Comparison of ENCODE assay signal across 14 cellular contexts in the genomic region with DNA sequence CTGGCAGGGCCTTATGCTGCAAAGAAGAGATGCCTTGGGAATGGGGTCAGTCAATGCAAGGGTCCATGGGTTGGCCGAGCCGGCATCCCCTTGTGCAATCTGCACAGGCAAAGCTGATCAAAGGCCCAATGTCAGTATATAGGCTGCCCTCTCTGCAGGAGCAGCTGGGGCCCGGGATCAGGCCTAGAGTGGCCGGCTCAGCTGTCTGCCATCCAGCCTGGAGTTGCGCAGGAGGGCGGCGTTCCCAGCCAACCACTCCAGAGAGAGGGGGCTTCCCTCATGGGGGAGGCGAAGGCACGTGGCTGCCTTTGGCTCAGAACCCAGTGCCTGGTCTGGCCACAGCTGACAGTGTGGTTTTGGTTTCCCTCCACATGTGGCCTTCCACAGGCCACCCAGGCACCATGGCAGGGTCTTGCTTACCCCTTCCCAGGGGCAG. TPM values are rescaled to one million over a fixed set of nuclear protein-coding genes. Genes with fewer than 3 reads are reported as not detected.
A peak's percentile ranks its signal among the peaks of the same experiment; 100 is the strongest.
DNase-seq lines count a peak whose midpoint lies in the region; ATAC-seq lines count a peak whose summit lies in the region.
"Had no signal": no experiment of that assay in that cellular context is flagged by ENCODE, and none has a peak within 500 bp of the region (broad histone marks: within the 10 kb centered on the region; RNA-seq: fewer than 3 reads in every experiment).

No MANE protein-coding gene starts in this region.

- POLR2A ChIA-PET in T-cell (lab: Charles Lee) = no interaction called here

- H3K4me3 Mint-ChIP-seq in T-cell = peak overlapping the region; percentile 95 to 97 (median 95)
- H3K4me3 Mint-ChIP-seq in immature natural killer cell = peak overlapping the region; percentile 85 to 97 (median 92)
- H3K4me3 Mint-ChIP-seq: mesothelial cell of epicardium had no signal

- CTCF ChIA-PET in T-cell (lab: Charles Lee) = interaction anchor here in 1 of 2 donors (1.6 kb wide), 1 partner anchor 12 kb away, joined by 4 read pairs; no protein-coding TSS in a partner anchor

- H3K27me3 Mint-ChIP-seq in T-cell (no peaks in the 10 kb centered on the region), immature natural killer cell (ENCODE audit: low read depth in 3 of 3) (peaks cover 8 to 17% (median 15%) of the 10 kb centered on the region in 3 donors)

- peaks cover 14% of the 10 kb centered on the region for H3K36me3 Mint-ChIP-seq in T-cell
- peaks cover 16 to 20% (median 17%) of the 10 kb centered on the region in 3 donors for H3K36me3 Mint-ChIP-seq in immature natural killer cell
- H3K36me3 Mint-ChIP-seq: mesothelial cell of epicardium had no signal

- H3K9me3 Mint-ChIP-seq in T-cell (no peaks in the 10 kb centered on the region), immature natural killer cell (no peaks in the 10 kb centered on the region)

- peak; percentile 18 for DNase-seq in activated T-cell treated with anti-CD3 and anti-CD28 coated beads, Interleukin-2, amount 50 U/mL, for 1 hour
- DNase-seq in activated T-cell treated with anti-CD3 and anti-CD28 coated beads, Interleukin-2, amount 50 U/mL, for 48 hours = no peak
- DNase-seq in T-cell (no peak), immature natural killer cell (peak in 2 of 3 donors; percentile 42 to 44), substantia nigra (lab: John Stamatoyannopoulos, UW) (peak in 2 of 49 donors; percentile 33 to 47), NOMO-1 treated with DMSO at 0.1 percent for 48 hours (lab: John Stamatoyannopoulos, UW; ENCODE audit: unreplicated experiment) (no peak), RPMI8226 (no peak)
- DNase-seq: DMS53, NCI-H2171 treated with DMSO at 0.1 percent for 48 hours, T-helper 9 cell had no signal

- peak overlapping the region; percentile 94 to 96 for H3K27ac Mint-ChIP-seq in T-cell
- peak overlapping the region; percentile 93 to 99 (median 96) for H3K27ac Mint-ChIP-seq in immature natural killer cell
- H3K27ac Mint-ChIP-seq: mesothelial cell of epicardium had no signal

- no peak for ATAC-seq in T-cell (replicated peaks in 1 of 4)
- ATAC-seq in GM21717 (IDR thresholded peaks at IDR 0.05; ENCODE audit: unreplicated experiment) = no peak

- peak overlapping the region; percentile 21 for H3K27ac ChIP-seq in substantia nigra (ENCODE audit: low read depth, low read length, poor library complexity, severe bottlenecking)

- H3K4me1 Mint-ChIP-seq in T-cell (peaks cover 70 to 78% (median 72%) of the 10 kb centered on the region in 3 donors), immature natural killer cell (peaks cover 68 to 79% of the 10 kb centered on the region in 2 donors)
- H3K4me1 Mint-ChIP-seq: mesothelial cell of epicardium had no signal

RNA-seq across cellular contexts. Expression of a gene that starts 3.9 kb away (rescaled TPM):
- 100 to 1,000 TPM; 108 to 216 (median 135) TPM for total RNA-seq in T-cell
- 100 to 1,000 TPM in 1 of 3 donors, 10 to 100 TPM in 2; 54.8 to 307 (median 73.5) TPM for polyA plus RNA-seq in immature natural killer cell

RNA-seq across cellular contexts. Expression of a gene that starts 31.5 kb away (rescaled TPM):
- not detected for total RNA-seq in T-cell
- polyA plus RNA-seq in immature natural killer cell = not detected
- total RNA-seq: A673, mesothelial cell of epicardium had no signal
- polyA plus RNA-seq: thymus had no signal

RNA-seq across cellular contexts. Expression of a gene that starts 50.9 kb away (rescaled TPM):
- total RNA-seq in T-cell = under 1 TPM in 2 of 5 donors, not detected in 3; 0.09 to 0.19 TPM
- not detected for polyA plus RNA-seq in immature natural killer cell

Comparison
In these comparisons a context has a peak if more than half of its experiments do, and no peak if none do; other contexts are left out.
1. DNase-seq: peak in activated T-cell treated with anti-CD3 and anti-CD28 coated beads, Interleukin-2, amount 50 U/mL, for 1 hour (single experiment) and immature natural killer cell (2 of 3); none in activated T-cell treated with anti-CD3 and anti-CD28 coated beads, Interleukin-2, amount 50 U/mL, for 48 hours (0 of 2), T-cell (0 of 34), NOMO-1 treated with DMSO at 0.1 percent for 48 hours (single experiment) and RPMI8226 (single experiment).